In genomic region chr4:128461300-128462103, GRCh38 we compare ENCODE assay signal across 2 cellular contexts.
A peak's percentile ranks its signal among the peaks of the same experiment; 100 is the strongest.
TF ChIP-seq lines count a peak whose summit lies in the region.

No MANE protein-coding gene starts in this region.

TF ChIP-seq in A549, 52 proteins besides CTCF, POLR2A, EP300 and RAD21 (continued from another document):
- TF ChIP-seq REST (IDR thresholded peaks at IDR 0.05) (no peak), HOXA7 (CRISPR knock-in tag; IDR thresholded peaks at IDR 0.05) (no peak), JUN (IDR thresholded peaks at IDR 0.05) (0 out of 5 replicates have a peak, but pooled peaks of 1 of the 2 experiments have one; percentile 40), TP53 (CRISPR knock-in tag; IDR thresholded peaks at IDR 0.05) (no peak), HOXB5 (CRISPR knock-in tag; IDR thresholded peaks at IDR 0.05) (0 out of 2 replicates have a peak, but pooled peaks have one; percentile 7), CHD2 (IDR thresholded peaks at IDR 0.05; ENCODE audit: low read length, partially characterized antibody) (no peak), ZNF302 (CRISPR knock-in tag; IDR thresholded peaks at IDR 0.05) (no peak), ESRRA (IDR thresholded peaks at IDR 0.05; ENCODE audit: borderline replicate concordance, low read length) (no peak), CBX8 (IDR thresholded peaks at IDR 0.05) (no peak), MAX (IDR thresholded peaks at IDR 0.05) (peak; percentile 68), CBX2 (IDR thresholded peaks at IDR 0.05; ENCODE audit: borderline replicate concordance, low read depth) (no peak), RARB (CRISPR knock-in tag; IDR thresholded peaks at IDR 0.05) (no peak), FOSL2 (IDR thresholded peaks at IDR 0.05) (peak; percentile 54; the same call in 1 of the 2 replicates), FOSL2 (CRISPR knock-in tag; IDR thresholded peaks at IDR 0.05) (peak; percentile 77), ZSCAN20 (CRISPR knock-in tag; IDR thresholded peaks at IDR 0.05) (no peak), RCOR1 (IDR thresholded peaks at IDR 0.05; ENCODE audit: low read depth, low read length) (no peak), EHMT2 (IDR thresholded peaks at IDR 0.05; ENCODE audit: low read depth) (no peak), BHLHE40 (IDR thresholded peaks at IDR 0.05; ENCODE audit: low read depth, low read length) (no peak), ZFP36 (IDR thresholded peaks at IDR 0.05; ENCODE audit: borderline replicate concordance, partially characterized antibody) (no peak), SREBF2 (IDR thresholded peaks at IDR 0.05) (no peak), E2F6 (IDR thresholded peaks at IDR 0.05; ENCODE audit: borderline replicate concordance, low read depth) (no peak), KDM5A (IDR thresholded peaks at IDR 0.05) (no peak), HOXB13 (CRISPR knock-in tag; IDR thresholded peaks at IDR 0.05; ENCODE audit: low read depth) (no peak), JUNB (IDR thresholded peaks at IDR 0.05) (0 out of 2 replicates have a peak, but pooled peaks have one; percentile 37), HES2 (IDR thresholded peaks at IDR 0.05) (no peak), FOSB (CRISPR knock-in tag; IDR thresholded peaks at IDR 0.05) (no peak), ATOH8 (CRISPR knock-in tag; IDR thresholded peaks at IDR 0.05; ENCODE audit: low read depth) (no peak), HDAC2 (IDR thresholded peaks at IDR 0.05) (no peak), GATA3 (IDR thresholded peaks at IDR 0.05; ENCODE audit: borderline replicate concordance) (peak; percentile 90), POLR2AphosphoS2 (conservative IDR thresholded peaks at IDR 0.05; ENCODE audit: low read length) (no peak), USF2 (IDR thresholded peaks at IDR 0.05) (no peak), EHF (CRISPR knock-in tag; IDR thresholded peaks at IDR 0.05) (no peak), CEBPB (IDR thresholded peaks at IDR 0.05) (no peak), SMC3 (IDR thresholded peaks at IDR 0.05) (no peak), NFE2L2 (conservative IDR thresholded peaks at IDR 0.05; ENCODE audit: low read length) (no peak)

TF ChIP-seq in GM23338, 12 proteins besides CTCF, POLR2A, EP300 and RAD21 (continued from another document):
- TF ChIP-seq ZNF462 (CRISPR knock-in tag; IDR thresholded peaks at IDR 0.05) (no peak), REST (IDR thresholded peaks at IDR 0.05; ENCODE audit: unreplicated experiment) (no peak), EZH2 (IDR thresholded peaks at IDR 0.05; ENCODE audit: low read depth, unreplicated experiment) (no peak)
TF ChIP-seq in GM23338: peak in this region for 0.
